1 cellular context compared by ENCODE assay signal in genomic region chr1:62436466-62437272, GRCh38.
TF ChIP-seq lines count a peak whose summit lies in the region.

A gene with protein sequence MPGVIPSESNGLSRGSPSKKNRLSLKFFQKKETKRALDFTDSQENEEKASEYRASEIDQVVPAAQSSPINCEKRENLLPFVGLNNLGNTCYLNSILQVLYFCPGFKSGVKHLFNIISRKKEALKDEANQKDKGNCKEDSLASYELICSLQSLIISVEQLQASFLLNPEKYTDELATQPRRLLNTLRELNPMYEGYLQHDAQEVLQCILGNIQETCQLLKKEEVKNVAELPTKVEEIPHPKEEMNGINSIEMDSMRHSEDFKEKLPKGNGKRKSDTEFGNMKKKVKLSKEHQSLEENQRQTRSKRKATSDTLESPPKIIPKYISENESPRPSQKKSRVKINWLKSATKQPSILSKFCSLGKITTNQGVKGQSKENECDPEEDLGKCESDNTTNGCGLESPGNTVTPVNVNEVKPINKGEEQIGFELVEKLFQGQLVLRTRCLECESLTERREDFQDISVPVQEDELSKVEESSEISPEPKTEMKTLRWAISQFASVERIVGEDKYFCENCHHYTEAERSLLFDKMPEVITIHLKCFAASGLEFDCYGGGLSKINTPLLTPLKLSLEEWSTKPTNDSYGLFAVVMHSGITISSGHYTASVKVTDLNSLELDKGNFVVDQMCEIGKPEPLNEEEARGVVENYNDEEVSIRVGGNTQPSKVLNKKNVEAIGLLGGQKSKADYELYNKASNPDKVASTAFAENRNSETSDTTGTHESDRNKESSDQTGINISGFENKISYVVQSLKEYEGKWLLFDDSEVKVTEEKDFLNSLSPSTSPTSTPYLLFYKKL (plus strand): TSS chr1:62437049. CDS start chr1:62439868, 2,819 bp downstream.

TF ChIP-seq in HepG2, 621 proteins besides CTCF, POLR2A, EP300 and RAD21 (continued from another document and continues in another):
- TF ChIP-seq, protein P1, sequence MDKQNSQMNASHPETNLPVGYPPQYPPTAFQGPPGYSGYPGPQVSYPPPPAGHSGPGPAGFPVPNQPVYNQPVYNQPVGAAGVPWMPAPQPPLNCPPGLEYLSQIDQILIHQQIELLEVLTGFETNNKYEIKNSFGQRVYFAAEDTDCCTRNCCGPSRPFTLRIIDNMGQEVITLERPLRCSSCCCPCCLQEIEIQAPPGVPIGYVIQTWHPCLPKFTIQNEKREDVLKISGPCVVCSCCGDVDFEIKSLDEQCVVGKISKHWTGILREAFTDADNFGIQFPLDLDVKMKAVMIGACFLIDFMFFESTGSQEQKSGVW (CRISPR knock-in tag; IDR thresholded peaks at IDR 0.05; ENCODE audit: borderline replicate concordance) = no peak
- no peak for TF ChIP-seq TRIM22 (IDR thresholded peaks at IDR 0.05)
- peak; percentile 23; the same call in 1 of the 2 replicates for TF ChIP-seq ZNF280D (CRISPR knock-in tag; IDR thresholded peaks at IDR 0.05)
- TF ChIP-seq SMARCC2 (IDR thresholded peaks at IDR 0.05) = no peak
- no peak for TF ChIP-seq STAT5B (CRISPR knock-in tag; IDR thresholded peaks at IDR 0.05)
- no peak for TF ChIP-seq ZNF382 (CRISPR knock-in tag; IDR thresholded peaks at IDR 0.05; ENCODE audit: borderline replicate concordance)
- TF ChIP-seq NCOA5 (CRISPR knock-in tag; IDR thresholded peaks at IDR 0.05) = no peak
- TF ChIP-seq POGZ (CRISPR knock-in tag; IDR thresholded peaks at IDR 0.05) = peak; percentile 86
- TF ChIP-seq ZBTB46 (CRISPR knock-in tag; IDR thresholded peaks at IDR 0.05; ENCODE audit: borderline replicate concordance) = no peak
- TF ChIP-seq ZNF276 (CRISPR knock-in tag; IDR thresholded peaks at IDR 0.05; ENCODE audit: low read depth) = no peak; the same call in 1 of the 2 replicates
- 0 out of 2 replicates have a peak, but pooled peaks have one; percentile 33 for TF ChIP-seq ZNF670 (CRISPR knock-in tag; IDR thresholded peaks at IDR 0.05; ENCODE audit: borderline replicate concordance)
- TF ChIP-seq TP53 (CRISPR knock-in tag; conservative IDR thresholded peaks at IDR 0.05) = no peak; the same call in 1 of the 2 replicates
- no peak for TF ChIP-seq LRRFIP1 (CRISPR knock-in tag; conservative IDR thresholded peaks at IDR 0.05)
- TF ChIP-seq ZNF570 (CRISPR knock-in tag; IDR thresholded peaks at IDR 0.05; ENCODE audit: borderline replicate concordance) = peak; percentile 67; the same call in 1 of the 2 replicates
- no peak; the same call in 1 of the 2 replicates for TF ChIP-seq ELF1 (CRISPR knock-in tag; IDR thresholded peaks at IDR 0.05)
- TF ChIP-seq SIX1 (CRISPR knock-in tag; IDR thresholded peaks at IDR 0.05; ENCODE audit: borderline replicate concordance) = no peak
- no peak for TF ChIP-seq ZNF138 (CRISPR knock-in tag; IDR thresholded peaks at IDR 0.05; ENCODE audit: low read depth)
- peak; percentile 83; the same call in 1 of the 2 replicates for TF ChIP-seq ZNF775 (CRISPR knock-in tag; IDR thresholded peaks at IDR 0.05; ENCODE audit: borderline replicate concordance)
- TF ChIP-seq SRY (CRISPR knock-in tag; IDR thresholded peaks at IDR 0.05) = peak; percentile 48
- TF ChIP-seq GLI4 (CRISPR knock-in tag; IDR thresholded peaks at IDR 0.05; ENCODE audit: borderline replicate concordance) = no peak
- TF ChIP-seq HMGA1 (CRISPR knock-in tag; conservative IDR thresholded peaks at IDR 0.05) = no peak
- TF ChIP-seq CBX2 (IDR thresholded peaks at IDR 0.05; ENCODE audit: low read depth, low read length) = no peak
- no peak for TF ChIP-seq CBX2 (CRISPR knock-in tag; IDR thresholded peaks at IDR 0.05; ENCODE audit: low read depth)
- no peak for TF ChIP-seq HCFC1 (IDR thresholded peaks at IDR 0.05; ENCODE audit: low read depth, low read length)
- TF ChIP-seq ZSCAN25 (CRISPR knock-in tag; IDR thresholded peaks at IDR 0.05) = no peak
- TF ChIP-seq ZNF17 (CRISPR knock-in tag; IDR thresholded peaks at IDR 0.05) = peak; percentile 35; the same call in 1 of the 2 replicates
- no peak for TF ChIP-seq FOXK2 (IDR thresholded peaks at IDR 0.05)
- TF ChIP-seq ZNF644 (CRISPR knock-in tag; IDR thresholded peaks at IDR 0.05; ENCODE audit: low read depth) = no peak
- no peak for TF ChIP-seq RCOR2 (CRISPR knock-in tag; IDR thresholded peaks at IDR 0.05)
- no peak for TF ChIP-seq CBX1 (IDR thresholded peaks at IDR 0.05; ENCODE audit: low read depth)
- no peak; the same call in none of the 2 replicates for TF ChIP-seq GATA4 (IDR thresholded peaks at IDR 0.05; ENCODE audit: borderline replicate concordance, low read depth)
- TF ChIP-seq ZNF34 (CRISPR knock-in tag; IDR thresholded peaks at IDR 0.05; ENCODE audit: borderline replicate concordance) = peak; percentile 79; the same call in 1 of the 2 replicates
- no peak; the same call in 1 of the 2 replicates for TF ChIP-seq IRX3 (CRISPR knock-in tag; IDR thresholded peaks at IDR 0.05; ENCODE audit: borderline replicate concordance, low read depth)
- TF ChIP-seq, protein P2, sequence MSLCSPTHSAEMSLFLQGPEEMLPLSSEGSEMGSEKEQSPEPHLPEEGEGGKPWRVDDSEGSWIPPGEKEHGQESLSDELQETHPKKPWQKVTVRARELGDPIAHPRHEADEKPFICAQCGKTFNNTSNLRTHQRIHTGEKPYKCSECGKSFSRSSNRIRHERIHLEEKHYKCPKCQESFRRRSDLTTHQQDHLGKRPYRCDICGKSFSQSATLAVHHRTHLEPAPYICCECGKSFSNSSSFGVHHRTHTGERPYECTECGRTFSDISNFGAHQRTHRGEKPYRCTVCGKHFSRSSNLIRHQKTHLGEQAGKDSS (CRISPR knock-in tag; IDR thresholded peaks at IDR 0.05; ENCODE audit: borderline replicate concordance, low read depth) = no peak
- TF ChIP-seq SMARCE1 (IDR thresholded peaks at IDR 0.05; ENCODE audit: borderline replicate concordance) = no peak
- TF ChIP-seq KDM5B (CRISPR knock-in tag; IDR thresholded peaks at IDR 0.05; ENCODE audit: borderline replicate concordance) = 0 out of 2 replicates have a peak, but pooled peaks have one; percentile 49
- peak; percentile 50 for TF ChIP-seq CREM (IDR thresholded peaks at IDR 0.05)
- no peak for TF ChIP-seq CREM (CRISPR knock-in tag; IDR thresholded peaks at IDR 0.05)
- no peak for TF ChIP-seq MBD4 (IDR thresholded peaks at IDR 0.05; ENCODE audit: borderline replicate concordance, low read length)
- TF ChIP-seq TCF7L2 (IDR thresholded peaks at IDR 0.05; ENCODE audit: low read depth, low read length) = no peak
- 0 out of 2 replicates have a peak, but pooled peaks have one; percentile 41 for TF ChIP-seq MIER2 (CRISPR knock-in tag; IDR thresholded peaks at IDR 0.05)
- peak; percentile 46; the same call in 1 of the 2 replicates for TF ChIP-seq FOXM1 (CRISPR knock-in tag; IDR thresholded peaks at IDR 0.05)
- TF ChIP-seq SKI (IDR thresholded peaks at IDR 0.05; ENCODE audit: partially characterized antibody) = no peak
- TF ChIP-seq NR1H2 (CRISPR knock-in tag; IDR thresholded peaks at IDR 0.05; ENCODE audit: borderline replicate concordance, low read depth) = no peak
- no peak for TF ChIP-seq PCBP2 (optimal IDR thresholded peaks at IDR 0.05; ENCODE audit: low read depth, low read length, poor library complexity, severe bottlenecking)
- TF ChIP-seq HNRNPK (IDR thresholded peaks at IDR 0.05; ENCODE audit: low read depth, low read length, poor library complexity, severe bottlenecking) = no peak
- no peak; the same call in 1 of the 2 replicates for TF ChIP-seq SNAPC2 (CRISPR knock-in tag; IDR thresholded peaks at IDR 0.05)
